7 cellular contexts compared by ENCODE assay signal in the genomic region with DNA sequence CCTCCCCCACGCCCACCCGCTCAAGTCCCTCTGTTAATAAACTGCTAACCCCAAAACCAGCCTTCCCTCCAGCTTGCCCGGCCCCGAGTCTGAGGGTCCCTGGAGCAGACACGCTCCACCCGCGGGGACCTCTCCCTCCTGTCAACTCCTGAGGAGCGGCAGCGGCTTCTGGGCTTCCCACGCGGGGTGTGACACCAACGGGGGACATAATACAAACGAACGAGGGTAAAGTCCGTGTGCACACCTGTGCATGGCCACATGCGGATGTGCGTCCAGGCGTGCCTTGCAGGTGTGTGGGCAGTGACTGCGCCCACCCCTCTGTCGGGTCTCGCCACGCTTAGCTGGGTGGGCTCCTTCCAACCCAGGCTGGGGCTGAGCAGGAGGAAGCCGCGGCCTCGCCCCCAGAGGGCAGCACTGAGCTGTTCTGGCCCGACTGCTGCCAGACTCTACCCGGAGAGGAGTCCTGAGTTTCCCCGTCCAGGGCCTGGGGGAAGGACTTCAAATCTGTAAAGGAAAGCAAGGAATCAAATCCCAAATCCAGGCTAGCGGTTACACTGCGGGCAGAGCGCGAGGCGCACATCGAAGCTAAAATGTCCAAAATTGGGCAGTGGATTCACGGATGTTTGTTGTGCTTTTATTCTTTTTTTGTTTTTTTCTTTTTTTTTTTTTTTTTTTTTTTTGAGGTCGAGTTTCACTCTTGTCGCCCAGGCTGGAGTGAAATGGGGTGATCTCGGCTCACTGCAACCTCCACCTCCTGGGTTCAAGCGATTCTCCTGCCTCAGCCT. TPM values are rescaled to one million over a fixed set of nuclear protein-coding genes. Genes with fewer than 3 reads are reported as not detected.
DNase-seq lines count a peak whose midpoint lies in the region; ATAC-seq and TF ChIP-seq lines count a peak whose summit lies in the region.

No MANE protein-coding gene starts in this region.

- peak; percentile 84 for TF ChIP-seq CTCF in Loucy (conservative IDR thresholded peaks at IDR 0.05; ENCODE audit: low read length)
- TF ChIP-seq CTCF in foreskin fibroblast (IDR thresholded peaks at IDR 0.05; ENCODE audit: low read depth, low read length) = peak; percentile 97
- TF ChIP-seq CTCF in neural crest cell (conservative IDR thresholded peaks at IDR 0.05) = peak; percentile 89

- ATAC-seq in GM18502 (IDR thresholded peaks at IDR 0.05; ENCODE audit: poor library complexity, unreplicated experiment) = peak; percentile 59

- peak overlapping the region; percentile 27 for H3K9ac ChIP-seq in Loucy (ENCODE audit: low read depth, low read length, poor library complexity, severe bottlenecking)

- H3K9me3 Mint-ChIP-seq in neural crest cell = no peaks in the 10 kb centered on the region
- no peaks in the 10 kb centered on the region for H3K9me3 Mint-ChIP-seq in stimulated activated naive CD8-positive, alpha-beta T cell treated with anti-CD3 and anti-CD28 coated beads, Interleukin-15, Interleukin-2, amounts not matched to agents 100 ng/mL and 50 ng/mL, for 24 hours

- no peaks in the 10 kb centered on the region for H3K36me3 Mint-ChIP-seq in neural crest cell (ENCODE audit: low read depth)
- no peaks in the 10 kb centered on the region for H3K36me3 Mint-ChIP-seq in stimulated activated naive CD8-positive, alpha-beta T cell treated with anti-CD3 and anti-CD28 coated beads, Interleukin-15, Interleukin-2, amounts not matched to agents 100 ng/mL and 50 ng/mL, for 24 hours (ENCODE audit: low read depth)

- TF ChIP-seq POLR2A in Raji (IDR thresholded peaks at IDR 0.05; ENCODE audit: insufficient read depth, low read depth, low read length) = 0 out of 2 replicates have a peak, but pooled peaks have one; percentile 22

- DNase-seq in activated gamma-delta T cell (lab: John Stamatoyannopoulos, UW) (peak; percentile 58), foreskin fibroblast (peak; percentile 67 to 91), neural crest cell (ENCODE audit: low read depth, low spot score) (peak; percentile 97)

- no peaks in the 10 kb centered on the region for H3F3A ChIP-seq in Loucy (ENCODE audit: low read depth)

- peak overlapping the region; percentile 79 for H3K4me2 ChIP-seq in Loucy (ENCODE audit: low read depth, low read length, poor library complexity, severe bottlenecking)

- no peaks in the 10 kb centered on the region for H3K9me3 ChIP-seq in Loucy (ENCODE audit: insufficient read depth, low read depth, low read length)

- H3K27ac Mint-ChIP-seq in neural crest cell (ENCODE audit: unreplicated experiment) = no peak overlapping the region
- H3K27ac Mint-ChIP-seq in stimulated activated naive CD8-positive, alpha-beta T cell treated with anti-CD3 and anti-CD28 coated beads, Interleukin-15, Interleukin-2, amounts not matched to agents 100 ng/mL and 50 ng/mL, for 24 hours = no peak overlapping the region

- no peaks in the 10 kb centered on the region for H4K20me1 ChIP-seq in Loucy (ENCODE audit: insufficient read depth, low read length, poor library complexity, severe bottlenecking)

- peaks cover 18% of the 10 kb centered on the region for H3K4me1 Mint-ChIP-seq in neural crest cell
- H3K4me1 Mint-ChIP-seq in stimulated activated naive CD8-positive, alpha-beta T cell treated with anti-CD3 and anti-CD28 coated beads, Interleukin-15, Interleukin-2, amounts not matched to agents 100 ng/mL and 50 ng/mL, for 24 hours (ENCODE audit: low read depth) = peaks cover 10% of the 10 kb centered on the region

- peak overlapping the region; percentile 67 for H3K4me3 ChIP-seq in Loucy (ENCODE audit: low read length, poor library complexity, severe bottlenecking)
- H3K4me3 ChIP-seq in foreskin fibroblast (ENCODE audit: low read depth in 1 of 2, low read length in 2 of 2) = peak overlapping the region; percentile 24 to 43

- no peaks in the 10 kb centered on the region for H3K27me3 Mint-ChIP-seq in neural crest cell (ENCODE audit: low read depth)
- H3K27me3 Mint-ChIP-seq in stimulated activated naive CD8-positive, alpha-beta T cell treated with anti-CD3 and anti-CD28 coated beads, Interleukin-15, Interleukin-2, amounts not matched to agents 100 ng/mL and 50 ng/mL, for 24 hours = no peaks in the 10 kb centered on the region

- H3K4me3 Mint-ChIP-seq in neural crest cell = peak overlapping the region; percentile 67
- H3K4me3 Mint-ChIP-seq in stimulated activated naive CD8-positive, alpha-beta T cell treated with anti-CD3 and anti-CD28 coated beads, Interleukin-15, Interleukin-2, amounts not matched to agents 100 ng/mL and 50 ng/mL, for 24 hours = peak overlapping the region; percentile 15

- H3K27me3 ChIP-seq in Loucy (ENCODE audit: insufficient read depth, low read length, poor library complexity, severe bottlenecking) = no peaks in the 10 kb centered on the region

- no peaks in the 10 kb centered on the region for H3K9me2 ChIP-seq in Loucy (replicated peaks; ENCODE audit: low read depth, low read length)

- H3K79me2 ChIP-seq in Loucy (ENCODE audit: insufficient read depth, low read length) = no peaks in the 10 kb centered on the region

- H3K4me1 ChIP-seq in Loucy (ENCODE audit: insufficient read depth, low read length, poor library complexity, severe bottlenecking) = peaks cover 7% of the 10 kb centered on the region

- H2AFZ ChIP-seq in Loucy (ENCODE audit: low read length) = peak overlapping the region; percentile 79

- no peaks in the 10 kb centered on the region for H3K36me3 ChIP-seq in Loucy (ENCODE audit: insufficient read depth, low read length)

RNA-seq across cellular contexts. Expression of a gene that starts 24.2 kb away (rescaled TPM):
- total RNA-seq in neural crest cell = not detected in 2 replicates

RNA-seq across cellular contexts. Expression of a gene that starts 36.0 kb away (rescaled TPM):
- not detected in 2 replicates for total RNA-seq in neural crest cell

RNA-seq across cellular contexts. Expression of a gene that starts 40.1 kb away (rescaled TPM):
- 617 and 620 TPM in 2 replicates for total RNA-seq in neural crest cell

Comparison
In these comparisons a context has a peak if more than half of its experiments do, and no peak if none do; other contexts are left out.
1. Peak in every context shown above with its lines: DNase-seq, ATAC-seq and H3K4me3 ChIP-seq.